In genomic region chr2:65380243-65380642, GRCh38 we compare ENCODE assay signal across 17 cellular contexts.
"Had no signal": no experiment of that assay in that cellular context is flagged by ENCODE, and none has a peak within 500 bp of the region (broad histone marks: within the 10 kb centered on the region; RNA-seq: fewer than 3 reads in every experiment).

No MANE protein-coding gene starts in this region.

- H3K27ac ChIP-seq: ascending aorta, cardiac muscle cell, gastrocnemius medialis, heart right ventricle, right atrium auricular region, suprapubic skin, upper lobe of right lung, WERI-Rb-1 had no signal

- H3K4me3 Mint-ChIP-seq: activated CD4-positive, alpha-beta memory T cell treated with anti-CD3 and anti-CD28 coated beads, Interleukin-2, amount 10 ng/mL, durations not matched to agents 7 days and 5 days; activated CD4-positive, alpha-beta T cell treated with anti-CD3 and anti-CD28 coated beads for 36 hours; mesothelial cell of epicardium; T-cell had no signal

- H3K4me3 ChIP-seq: ascending aorta, cardiac muscle cell, gastrocnemius medialis, heart right ventricle, right atrium auricular region, suprapubic skin, upper lobe of right lung had no signal

- H3K27me3 Mint-ChIP-seq: T-cell had no signal

- H3K9me3 ChIP-seq: ascending aorta, gastrocnemius medialis, heart right ventricle, right atrium auricular region, suprapubic skin, upper lobe of right lung had no signal

- DNase-seq: activated CD4-positive, alpha-beta memory T cell treated with anti-CD3 and anti-CD28 coated beads, Interleukin-2, amount 10 ng/mL, durations not matched to agents 7 days and 5 days; activated CD4-positive, alpha-beta T cell treated with anti-CD3 and anti-CD28 coated beads for 36 hours; activated CD8-positive, alpha-beta memory T cell treated with anti-CD3 and anti-CD28 coated beads, Interleukin-2, amount 50 U/mL, for 4 hours; activated naive CD4-positive, alpha-beta T cell; gastrocnemius medialis; heart right ventricle; stimulated activated CD4-positive, alpha-beta T cell treated with anti-CD3 and anti-CD28 coated beads, Interleukin-2, amount 100 ng/mL, for 24 hours; stimulated activated naive CD4-positive, alpha-beta T cell; T-cell; T1000; upper lobe of right lung; WERI-Rb-1 had no signal

- H3K36me3 Mint-ChIP-seq: mesothelial cell of epicardium, T-cell had no signal

- H3K36me3 ChIP-seq: ascending aorta, cardiac muscle cell, gastrocnemius medialis, right atrium auricular region, suprapubic skin, upper lobe of right lung, WERI-Rb-1 had no signal

- ATAC-seq: activated CD4-positive, alpha-beta T cell treated with anti-CD3 and anti-CD28 coated beads for 36 hours; gastrocnemius medialis; heart right ventricle; T-cell; upper lobe of right lung had no signal

- H3K9me3 Mint-ChIP-seq: activated CD4-positive, alpha-beta memory T cell treated with anti-CD3 and anti-CD28 coated beads, Interleukin-2, amount 10 ng/mL, durations not matched to agents 7 days and 5 days; mesothelial cell of epicardium; T-cell had no signal

- H3K27me3 ChIP-seq: ascending aorta, cardiac muscle cell, gastrocnemius medialis, heart right ventricle, right atrium auricular region, suprapubic skin, upper lobe of right lung had no signal

- H3K27ac Mint-ChIP-seq: activated CD4-positive, alpha-beta memory T cell treated with anti-CD3 and anti-CD28 coated beads, Interleukin-2, amount 10 ng/mL, durations not matched to agents 7 days and 5 days; activated CD4-positive, alpha-beta T cell treated with anti-CD3 and anti-CD28 coated beads for 36 hours; mesothelial cell of epicardium; T-cell had no signal
